ENCODE assay signal across 10 cellular contexts in genomic region chr22:20463324-20464095, GRCh38. TPM values are rescaled to one million over a fixed set of nuclear protein-coding genes. Genes with fewer than 3 reads are reported as not detected.
DNase-seq lines count a peak whose midpoint lies in the region; ATAC-seq and TF ChIP-seq lines count a peak whose summit lies in the region.
"Had no signal": no experiment of that assay in that cellular context is flagged by ENCODE, and none has a peak within 500 bp of the region (broad histone marks: within the 10 kb centered on the region; RNA-seq: fewer than 3 reads in every experiment).

No MANE protein-coding gene starts in this region.

- H3K27me3 Mint-ChIP-seq in neural progenitor cell (ENCODE audit: insufficient read depth, low read depth): peaks cover 4% of the 10 kb centered on the region

- H3K4me2 ChIP-seq in neural progenitor cell: no peak overlapping the region

- H3K4me3 ChIP-seq in mucosa of descending colon (no peak overlapping the region), neural progenitor cell (no peak overlapping the region)

- intact Hi-C loops in mucosa of descending colon (cut with DNase I, micrococcal nuclease) (no loop called here), posterior vena cava (cut with DNase I) (no loop called here)

- H3K36me3 Mint-ChIP-seq in neural progenitor cell: peaks cover 24% of the 10 kb centered on the region

- H3K27ac Mint-ChIP-seq in neural progenitor cell: no peak overlapping the region

- H3K4me3 Mint-ChIP-seq in neural progenitor cell: no peak overlapping the region

- H3K9me3 ChIP-seq in mucosa of descending colon (no peaks in the 10 kb centered on the region), neural progenitor cell (ENCODE audit: low read depth) (no peaks in the 10 kb centered on the region)

- no peak overlapping the region for H3K9ac ChIP-seq in neural progenitor cell

- H3K4me1 ChIP-seq in mucosa of descending colon (ENCODE audit: low read depth) (no peaks in the 10 kb centered on the region), neural progenitor cell (peaks cover 10% of the 10 kb centered on the region)

- TF ChIP-seq CTCF in mucosa of descending colon (IDR thresholded peaks at IDR 0.05) (no peak), neural progenitor cell (IDR thresholded peaks at IDR 0.05) (no peak)

- H3K9me3 Mint-ChIP-seq in neural progenitor cell: no peaks in the 10 kb centered on the region

- peaks cover 11% of the 10 kb centered on the region for H3F3A ChIP-seq in neural progenitor cell (ENCODE audit: low read depth)

- H3K36me3 ChIP-seq in mucosa of descending colon (ENCODE audit: low read depth): no peaks in the 10 kb centered on the region
- H3K36me3 ChIP-seq in neural progenitor cell: no peaks in the 10 kb centered on the region

- ATAC-seq in mucosa of descending colon (peak; percentile 81), GM19463 (IDR thresholded peaks at IDR 0.05; ENCODE audit: unreplicated experiment) (no peak), GM21717 (IDR thresholded peaks at IDR 0.05; ENCODE audit: unreplicated experiment) (no peak)

- H3K27ac ChIP-seq in neural progenitor cell: no peak overlapping the region

- H3K79me2 ChIP-seq in neural progenitor cell (ENCODE audit: low read depth): no peaks in the 10 kb centered on the region

- H4K20me1 ChIP-seq in neural progenitor cell (ENCODE audit: low read depth): peaks cover 4% of the 10 kb centered on the region

- H3K27me3 ChIP-seq in neural progenitor cell: no peaks in the 10 kb centered on the region

- peaks cover 19% of the 10 kb centered on the region for H3K4me1 Mint-ChIP-seq in neural progenitor cell

- no peak overlapping the region for H2AFZ ChIP-seq in neural progenitor cell (replicated peaks)

- DNase-seq in D341Med (ENCODE audit: low spot score) (peak; percentile 61), MV-4-11 (lab: John Stamatoyannopoulos, UW) (peak; percentile 85), activated T-cell treated with anti-CD3 and anti-CD28 coated beads for 4 hours (peak; percentile 7), mucosa of descending colon (peak in 2 of 3 donors; percentile 32 to 52), posterior vena cava (ENCODE audit: low spot score) (no peak), neural progenitor cell (ENCODE audit: low spot score) (no peak)
- DNase-seq: H7, NCI-H1930 had no signal

RNA-seq across cellular contexts. Expression of gene SCARF2, which starts 25.9 kb away (rescaled TPM):
- 1 to 10 TPM; 1.2 to 8.7 (median 3.0) TPM for total RNA-seq in mucosa of descending colon
- 10 to 100 TPM; 18.6 to 26.7 TPM for total RNA-seq in posterior vena cava
- 0.22 and 3.9 TPM in 2 replicates for total RNA-seq in neural progenitor cell (ENCODE audit: low replicate concordance)

RNA-seq across cellular contexts. Expression of gene KLHL22, which starts 32.1 kb away (rescaled TPM):
- total RNA-seq in mucosa of descending colon (10 to 100 TPM in 2 of 3 donors, 1 to 10 TPM in 1; 9.5 to 24.1 (median 14.7) TPM), posterior vena cava (10 to 100 TPM; 16.3 to 20.0 TPM), neural progenitor cell (ENCODE audit: low replicate concordance) (14.3 and 31.9 TPM in 2 replicates)

RNA-seq across cellular contexts. Expression of gene MED15, which starts 43.9 kb away (rescaled TPM):
- total RNA-seq in mucosa of descending colon (100 to 1,000 TPM in 2 of 3 donors, 10 to 100 TPM in 1; 99.9 to 125 (median 114) TPM), posterior vena cava (10 to 100 TPM; 75.9 to 80.5 TPM), neural progenitor cell (ENCODE audit: low replicate concordance) (11.4 and 21.3 TPM in 2 replicates)

Comparison
In these comparisons a context has a peak if more than half of its experiments do, and no peak if none do; other contexts are left out.
1. DNase-seq: peak in D341Med (single experiment), MV-4-11 (single experiment), activated T-cell treated with anti-CD3 and anti-CD28 coated beads for 4 hours (single experiment) and mucosa of descending colon (2 of 3); none in posterior vena cava (single experiment) and neural progenitor cell (single experiment).